In the genomic region with DNA sequence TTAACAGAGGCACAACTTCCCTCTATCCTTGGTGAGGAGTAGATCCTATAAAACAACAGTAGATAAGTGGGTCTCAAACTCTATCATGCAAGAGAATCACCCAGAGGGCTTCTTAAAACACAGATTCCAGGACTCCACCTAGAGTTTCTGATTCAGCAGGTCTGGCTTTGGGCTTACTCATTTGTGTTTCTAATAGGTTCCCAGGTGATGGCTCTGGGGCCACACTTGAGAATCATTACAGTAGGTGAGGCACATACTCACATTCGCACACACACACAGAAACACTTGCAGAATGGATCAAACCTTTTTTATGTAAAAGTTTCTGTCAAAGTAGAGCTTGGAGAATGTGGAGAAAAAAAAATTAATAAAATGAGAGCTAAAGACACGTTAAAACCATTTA, we compare ENCODE assay signal across 29 cellular contexts.
"Had no signal": no experiment of that assay in that cellular context is flagged by ENCODE, and none has a peak within 500 bp of the region (broad histone marks: within the 10 kb centered on the region; RNA-seq: fewer than 3 reads in every experiment).

No MANE protein-coding gene starts in this region.

- ATAC-seq: activated CD4-positive, alpha-beta T cell treated with anti-CD3 and anti-CD28 coated beads for 36 hours; activated T-cell treated with anti-CD3 and anti-CD28 coated beads, Interleukin-2, amount 50 U/mL, for 72 hours; body of pancreas; gastroesophageal sphincter had no signal

- H3K4me1 ChIP-seq: colonic mucosa had no signal

- H3K36me3 Mint-ChIP-seq: activated CD4-positive, alpha-beta memory T cell treated with anti-CD3 and anti-CD28 coated beads for 36 hours; activated naive CD8-positive, alpha-beta T cell had no signal

- H3K9me3 ChIP-seq: body of pancreas, colonic mucosa, esophagus squamous epithelium, gastroesophageal sphincter had no signal

- H3K27me3 ChIP-seq: body of pancreas, colonic mucosa, dorsolateral prefrontal cortex, esophagus squamous epithelium, gastroesophageal sphincter had no signal

- H3K27ac ChIP-seq: body of pancreas, colonic mucosa, epithelial cell of prostate, esophagus squamous epithelium, gastroesophageal sphincter had no signal

- H3K36me3 ChIP-seq: colonic mucosa, esophagus squamous epithelium, gastroesophageal sphincter had no signal

- DNase-seq: activated CD4-positive, alpha-beta memory T cell treated with anti-CD3 and anti-CD28 coated beads for 36 hours; activated CD4-positive, alpha-beta T cell treated with anti-CD3 and anti-CD28 coated beads for 36 hours; activated CD4-positive, alpha-beta T cell treated with anti-CD3 and anti-CD28 coated beads, Interleukin-2, amount 10 ng/mL, durations not matched to agents 24 days and 14 days; activated CD4-positive, CD25-positive, alpha-beta regulatory T cell; activated CD4-positive, CD25-positive, alpha-beta regulatory T cell treated with anti-CD3 and anti-CD28 coated beads, Interleukin-2, amount 50 U/mL, for 72 hours; activated CD8-positive, alpha-beta memory T cell treated with anti-CD3 and anti-CD28 coated beads, Interleukin-2, amount 50 U/mL, for 48 hours; activated effector memory CD4-positive, alpha-beta T cell treated with Interleukin-2 at 50 U/mL for 16 hours; activated gamma-delta T cell treated with Interleukin-2 at 50 U/mL for 16 hours; activated naive CD4-positive, alpha-beta T cell treated with anti-CD3 and anti-CD28 coated beads, Interleukin-2, amount 50 U/mL, for 16 hours; activated naive CD4-positive, alpha-beta T cell treated with Interleukin-2 at 50 U/mL for 16 hours; activated T-cell treated with anti-CD3 and anti-CD28 coated beads for 4 hours; activated T-cell treated with anti-CD3 and anti-CD28 coated beads, Interleukin-2, amount 50 U/mL, for 24 hours; activated T-cell treated with anti-CD3 and anti-CD28 coated beads, Interleukin-2, amount 50 U/mL, for 72 hours; amniotic stem cell; anterior cingulate cortex; body of pancreas; central memory CD4-positive, alpha-beta T cell; cerebellar nuclear complex; colonic mucosa; dorsolateral prefrontal cortex; effector memory CD4-positive, alpha-beta T cell; esophagus squamous epithelium; foreskin melanocyte; T-helper 1 cell; T-helper 2 cell had no signal

- H3K27me3 Mint-ChIP-seq: activated CD4-positive, alpha-beta memory T cell treated with anti-CD3 and anti-CD28 coated beads for 36 hours; activated CD4-positive, alpha-beta T cell treated with anti-CD3 and anti-CD28 coated beads for 36 hours; activated CD4-positive, alpha-beta T cell treated with anti-CD3 and anti-CD28 coated beads, Interleukin-2, amount 10 ng/mL, durations not matched to agents 24 days and 14 days; activated naive CD8-positive, alpha-beta T cell; activated T-cell treated with anti-CD3 and anti-CD28 coated beads, Interleukin-2, amount 50 U/mL, for 24 hours had no signal

- H3K4me3 Mint-ChIP-seq: activated CD4-positive, alpha-beta memory T cell treated with anti-CD3 and anti-CD28 coated beads for 36 hours; activated CD4-positive, alpha-beta T cell treated with anti-CD3 and anti-CD28 coated beads for 36 hours; activated CD4-positive, alpha-beta T cell treated with anti-CD3 and anti-CD28 coated beads, Interleukin-2, amount 10 ng/mL, durations not matched to agents 24 days and 14 days; activated naive CD8-positive, alpha-beta T cell; activated T-cell treated with anti-CD3 and anti-CD28 coated beads, Interleukin-2, amount 50 U/mL, for 24 hours; activated T-cell treated with anti-CD3 and anti-CD28 coated beads, Interleukin-2, amount 50 U/mL, for 72 hours; dendritic cell treated with granulocyte-macrophage colony-stimulating factor and Interleukin-4, amounts not matched to agents 40 ng/mL and 50 ng/mL, for 4 days had no signal

- H3K27ac Mint-ChIP-seq: activated CD4-positive, alpha-beta memory T cell treated with anti-CD3 and anti-CD28 coated beads for 36 hours; activated CD4-positive, alpha-beta T cell treated with anti-CD3 and anti-CD28 coated beads for 36 hours; activated CD4-positive, alpha-beta T cell treated with anti-CD3 and anti-CD28 coated beads, Interleukin-2, amount 10 ng/mL, durations not matched to agents 24 days and 14 days; activated naive CD8-positive, alpha-beta T cell; activated T-cell treated with anti-CD3 and anti-CD28 coated beads, Interleukin-2, amount 50 U/mL, for 24 hours; dendritic cell treated with granulocyte-macrophage colony-stimulating factor and Interleukin-4, amounts not matched to agents 40 ng/mL and 50 ng/mL, for 4 days had no signal

- H3K4me3 ChIP-seq: body of pancreas, colonic mucosa, dorsolateral prefrontal cortex, esophagus squamous epithelium, gastroesophageal sphincter had no signal
